Comparison of ENCODE assay signal across 36 cellular contexts in genomic region chr5:157657516-157657915, GRCh38. TPM values are rescaled to one million over a fixed set of nuclear protein-coding genes. Genes with fewer than 3 reads are reported as not detected.
"Had no signal": no experiment of that assay in that cellular context is flagged by ENCODE, and none has a peak within 500 bp of the region (broad histone marks: within the 10 kb centered on the region; RNA-seq: fewer than 3 reads in every experiment).

No MANE protein-coding gene starts in this region.

- H3K4me1 ChIP-seq: ascending aorta, body of pancreas, breast epithelium, SJCRH30 had no signal

- DNase-seq: activated CD4-positive, alpha-beta T cell treated with anti-CD3 and anti-CD28 coated beads, Interleukin-2, amount 50 U/mL, for 4 hours; activated CD8-positive, alpha-beta T cell treated with anti-CD3 and anti-CD28 coated beads for 36 hours; activated effector memory CD4-positive, alpha-beta T cell treated with anti-CD3 and anti-CD28 coated beads, Interleukin-2, amount 50 U/mL, for 16 hours; activated naive CD4-positive, alpha-beta T cell; activated naive CD4-positive, alpha-beta T cell treated with anti-CD3 and anti-CD28 coated beads, Interleukin-2, amount 50 U/mL, for 16 hours; activated naive CD8-positive, alpha-beta T cell treated with anti-CD3 and anti-CD28 coated beads for 36 hours; activated T-cell treated with anti-CD3 and anti-CD28 coated beads, Interleukin-2, amount 50 U/mL, for 1 hour; activated T-cell treated with anti-CD3 and anti-CD28 coated beads, Interleukin-2, amount 50 U/mL, for 72 hours; amygdala; body of pancreas; Kasumi-1; KG1; MG63; NCI-H1092; NCI-H1417; NCI-H146; NCI-H187; NCI-H2029 treated with DMSO at 0.1 percent for 48 hours; NCI-H2107; NCI-H2171 treated with DMSO at 0.1 percent for 48 hours; NCI-H2227 treated with DMSO at 0.1 percent for 48 hours; NCI-H446; NCI-H524; NK-92 treated with Interleukin-12 subunit alpha and Interleukin-12 subunit beta, amount 100 ng/mL, for 24 hours; Right ventricle myocardium superior; SJCRH30 had no signal

- H3K27me3 ChIP-seq: ascending aorta, body of pancreas, breast epithelium, MG63, SJCRH30 had no signal

- H3K27ac ChIP-seq: ascending aorta, body of pancreas, breast epithelium, SJCRH30, SK-N-MC had no signal

- H3K36me3 ChIP-seq: ascending aorta, breast epithelium, MG63, SJCRH30 had no signal

- H3K4me3 ChIP-seq: ascending aorta, body of pancreas, breast epithelium, MG63, SJCRH30, SK-N-MC had no signal

- H3K9me3 ChIP-seq: body of pancreas had no signal

- ATAC-seq: activated CD8-positive, alpha-beta T cell treated with anti-CD3 and anti-CD28 coated beads for 36 hours; activated T-cell treated with anti-CD3 and anti-CD28 coated beads, Interleukin-2, amount 50 U/mL, for 72 hours; activated T-helper 17 cell treated with anti-CD3 and anti-CD28 coated beads, Interleukin-2, amount 50 U/mL, for 72 hours; body of pancreas had no signal

- FAIRE-seq: TTC549 had no signal

RNA-seq across cellular contexts. Expression of gene SOX30, which starts 5.3 kb away (rescaled TPM):
- total RNA-seq: activated CD4-positive, alpha-beta T cell treated with anti-CD3 and anti-CD28 coated beads, Interleukin-2, amount 10 ng/mL, durations not matched to agents 24 days and 14 days; activated naive CD8-positive, alpha-beta T cell treated with anti-CD3 and anti-CD28 coated beads for 36 hours; ascending aorta; body of pancreas; SJCRH30 had no signal

RNA-seq across cellular contexts. Expression of gene C5orf52, which starts 13.8 kb away (rescaled TPM):
- total RNA-seq: activated CD8-positive, alpha-beta memory T cell treated with anti-CD3 and anti-CD28 coated beads for 36 hours; activated CD8-positive, alpha-beta T cell treated with anti-CD3 and anti-CD28 coated beads for 36 hours; activated naive CD8-positive, alpha-beta T cell treated with anti-CD3 and anti-CD28 coated beads for 36 hours; activated T-cell treated with anti-CD3 and anti-CD28 coated beads, Interleukin-2, amount 50 U/mL, for 72 hours; activated T-helper 17 cell treated with anti-CD3 and anti-CD28 coated beads, Interleukin-2, amount 50 U/mL, for 72 hours; ascending aorta; body of pancreas; breast epithelium; cardiac septum; Right ventricle myocardium superior; SJCRH30; T-helper 1 cell treated with Interleukin-12 subunit alpha and Interleukin-12 subunit beta and Interleukin-4 antibody, amounts not matched to agents 30 ng/mL and 1 ng/mL, for 36 hours; T-helper 2 cell treated with Interferon-gamma antibody and Interleukin-4, amounts not matched to agents 100 ng/mL and 5 ng/mL, for 36 hours had no signal
